In genomic region chr2:128311216-128311754, GRCh38 we compare ENCODE assay signal across 19 cellular contexts. TPM values are rescaled to one million over a fixed set of nuclear protein-coding genes. Genes with fewer than 3 reads are reported as not detected.
DNase-seq lines count a peak whose midpoint lies in the region; ATAC-seq and TF ChIP-seq lines count a peak whose summit lies in the region.
"Had no signal": no experiment of that assay in that cellular context is flagged by ENCODE, and none has a peak within 500 bp of the region (broad histone marks: within the 10 kb centered on the region; RNA-seq: fewer than 3 reads in every experiment).

No MANE protein-coding gene starts in this region.

- H3K4me1 Mint-ChIP-seq in natural killer cell treated with Interleukin-12 subunit alpha and Interleukin-12 subunit beta and Interleukin-15 and Interleukin-18, amount 100 ng/mL, for 72 hours (ENCODE audit: low read depth in 2 of 2) = peaks cover 25 to 53% of the 10 kb centered on the region in 2 donors
- peaks cover 63% of the 10 kb centered on the region for H3K4me1 Mint-ChIP-seq in type B pancreatic cell (ENCODE audit: unreplicated experiment)
- peaks cover 37 to 90% of the 10 kb centered on the region in 2 donors for H3K4me1 Mint-ChIP-seq in stimulated activated naive B cell treated with anti-CD40 and anti-IgM and Interleukin-4, amounts not matched to agents 10 μg/mL and 1 μg/mL and 100 μg/mL, for 72 hours

- no peak overlapping the region for H3K4me3 Mint-ChIP-seq in natural killer cell treated with Interleukin-12 subunit alpha and Interleukin-12 subunit beta and Interleukin-15 and Interleukin-18, amount 100 ng/mL, for 72 hours
- H3K4me3 Mint-ChIP-seq in type B pancreatic cell = no peak overlapping the region
- no peak overlapping the region for H3K4me3 Mint-ChIP-seq in stimulated activated naive B cell treated with anti-CD40 and anti-IgM and Interleukin-4, amounts not matched to agents 10 μg/mL and 1 μg/mL and 100 μg/mL, for 72 hours

- peak in 2 of 3 experiments; percentile 23 to 24 for DNase-seq in NCI-H1417 (lab: John Stamatoyannopoulos, UW)
- DNase-seq in NCI-H1417 treated with DMSO at 0.1 percent for 48 hours (lab: John Stamatoyannopoulos, UW) = no peak
- DNase-seq in stimulated activated CD4-positive, alpha-beta T cell treated with anti-CD3 and anti-CD28 coated beads, Interleukin-4, amount 100 ng/mL, for 24 hours = peak; percentile 2
- DNase-seq in stimulated activated CD4-positive, alpha-beta T cell treated with anti-CD3 and anti-CD28 coated beads, Interleukin-12 subunit alpha, Interleukin-12 subunit beta, amount 100 ng/mL, for 4 hours = no peak
- DNase-seq in natural killer cell treated with Interleukin-12 subunit alpha and Interleukin-12 subunit beta and Interleukin-15 and Interleukin-18, amount 100 ng/mL, for 72 hours (ENCODE audit: low spot score) = peak; percentile 52
- DNase-seq in type B pancreatic cell (ENCODE audit: extremely low spot score, unreplicated experiment) = no peak
- DNase-seq in stimulated activated naive B cell treated with anti-CD40 and anti-IgM and Interleukin-4, amounts not matched to agents 10 μg/mL and 1 μg/mL and 100 μg/mL, for 72 hours = no peak
- DNase-seq: 8988T; activated CD4-positive, CD25-positive, alpha-beta regulatory T cell; activated naive CD4-positive, alpha-beta T cell; anterior cingulate cortex; effector memory CD4-positive, alpha-beta T cell; NCI-H1105 treated with DMSO at 0.1 percent for 48 hours; NCI-H82; T1000; uterus had no signal

- no peak for ATAC-seq in natural killer cell treated with Interleukin-12 subunit alpha and Interleukin-12 subunit beta and Interleukin-15 and Interleukin-18, amount 100 ng/mL, for 72 hours
- ATAC-seq in stimulated activated naive B cell treated with anti-CD40 and anti-IgM and Interleukin-4, amounts not matched to agents 10 μg/mL and 1 μg/mL and 100 μg/mL, for 72 hours (replicated peaks) = no peak
- no peak for ATAC-seq in GM18858 (IDR thresholded peaks at IDR 0.05; ENCODE audit: unreplicated experiment)
- ATAC-seq: Panc1, SK-N-SH treated with all-trans-retinoic acid at 6 μM for 48 hours had no signal

- H3K27ac Mint-ChIP-seq in natural killer cell treated with Interleukin-12 subunit alpha and Interleukin-12 subunit beta and Interleukin-15 and Interleukin-18, amount 100 ng/mL, for 72 hours = no peak overlapping the region
- H3K27ac Mint-ChIP-seq in type B pancreatic cell = peak overlapping the region; percentile 82
- no peak overlapping the region for H3K27ac Mint-ChIP-seq in stimulated activated naive B cell treated with anti-CD40 and anti-IgM and Interleukin-4, amounts not matched to agents 10 μg/mL and 1 μg/mL and 100 μg/mL, for 72 hours

- H3K9me3 Mint-ChIP-seq in natural killer cell treated with Interleukin-12 subunit alpha and Interleukin-12 subunit beta and Interleukin-15 and Interleukin-18, amount 100 ng/mL, for 72 hours = no peaks in the 10 kb centered on the region
- no peaks in the 10 kb centered on the region for H3K9me3 Mint-ChIP-seq in type B pancreatic cell
- no peaks in the 10 kb centered on the region for H3K9me3 Mint-ChIP-seq in stimulated activated naive B cell treated with anti-CD40 and anti-IgM and Interleukin-4, amounts not matched to agents 10 μg/mL and 1 μg/mL and 100 μg/mL, for 72 hours

- no peaks in the 10 kb centered on the region for H3K27me3 Mint-ChIP-seq in natural killer cell treated with Interleukin-12 subunit alpha and Interleukin-12 subunit beta and Interleukin-15 and Interleukin-18, amount 100 ng/mL, for 72 hours
- H3K27me3 Mint-ChIP-seq in type B pancreatic cell = no peaks in the 10 kb centered on the region
- H3K27me3 Mint-ChIP-seq in stimulated activated naive B cell treated with anti-CD40 and anti-IgM and Interleukin-4, amounts not matched to agents 10 μg/mL and 1 μg/mL and 100 μg/mL, for 72 hours = no peaks in the 10 kb centered on the region

- no peaks in the 10 kb centered on the region for H3K36me3 Mint-ChIP-seq in natural killer cell treated with Interleukin-12 subunit alpha and Interleukin-12 subunit beta and Interleukin-15 and Interleukin-18, amount 100 ng/mL, for 72 hours
- peaks cover 9% of the 10 kb centered on the region for H3K36me3 Mint-ChIP-seq in type B pancreatic cell
- peaks cover 15 to 39% of the 10 kb centered on the region in 2 donors for H3K36me3 Mint-ChIP-seq in stimulated activated naive B cell treated with anti-CD40 and anti-IgM and Interleukin-4, amounts not matched to agents 10 μg/mL and 1 μg/mL and 100 μg/mL, for 72 hours

- TF ChIP-seq CTCF in type B pancreatic cell (conservative IDR thresholded peaks at IDR 0.05) = no peak

RNA-seq across cellular contexts. Expression of gene HS6ST1, which starts 7.4 kb away (rescaled TPM):
- 10 to 100 TPM; 17.5 to 25.5 TPM for total RNA-seq in natural killer cell treated with Interleukin-12 subunit alpha and Interleukin-12 subunit beta and Interleukin-15 and Interleukin-18, amount 100 ng/mL, for 72 hours
- total RNA-seq in type B pancreatic cell (ENCODE audit: low replicate concordance) = 64.9 and 75.2 TPM in 2 replicates

Comparison
In these comparisons a context has a peak if more than half of its experiments do, and no peak if none do; other contexts are left out.
1. DNase-seq: peak in NCI-H1417 (2 of 3), stimulated activated CD4-positive, alpha-beta T cell treated with anti-CD3 and anti-CD28 coated beads, Interleukin-4, amount 100 ng/mL, for 24 hours (single experiment) and natural killer cell treated with Interleukin-12 subunit alpha and Interleukin-12 subunit beta and Interleukin-15 and Interleukin-18, amount 100 ng/mL, for 72 hours (single experiment); none in NCI-H1417 treated with DMSO at 0.1 percent for 48 hours (single experiment), stimulated activated CD4-positive, alpha-beta T cell treated with anti-CD3 and anti-CD28 coated beads, Interleukin-12 subunit alpha, Interleukin-12 subunit beta, amount 100 ng/mL, for 4 hours (single experiment), type B pancreatic cell (single experiment) and stimulated activated naive B cell treated with anti-CD40 and anti-IgM and Interleukin-4, amounts not matched to agents 10 μg/mL and 1 μg/mL and 100 μg/mL, for 72 hours (single experiment).